ENCODE assay signal across 1 cellular context in genomic region chr10:47370015-47370767, GRCh38.
TF ChIP-seq lines count a peak whose summit lies in the region.

No MANE protein-coding gene starts in this region.

TF ChIP-seq in K562, 482 proteins besides CTCF, POLR2A, EP300 and RAD21:
- TF ChIP-seq XRCC3 (IDR thresholded peaks at IDR 0.05) (no peak), SAFB (IDR thresholded peaks at IDR 0.05; ENCODE audit: borderline replicate concordance, low read depth, low read length) (no peak), THAP7 (CRISPR knock-in tag; IDR thresholded peaks at IDR 0.05) (no peak), ZNF655 (CRISPR knock-in tag; IDR thresholded peaks at IDR 0.05) (no peak), ZNF316 (IDR thresholded peaks at IDR 0.05) (peak; percentile 23; the same call in 1 of the 2 replicates)
